35 cellular contexts compared by ENCODE assay signal in genomic region chr6:110935171-110935570, GRCh38.
"Had no signal": no experiment of that assay in that cellular context is flagged by ENCODE, and none has a peak within 500 bp of the region (broad histone marks: within the 10 kb centered on the region; RNA-seq: fewer than 3 reads in every experiment).

No MANE protein-coding gene starts in this region.

- DNase-seq: Kasumi-1, MG63, MM.1S, MV-4-11, NCI-H1048, NCI-H1092, NCI-H1092 treated with DMSO at 0.1 percent for 48 hours, NCI-H1105, NCI-H1105 treated with DMSO at 0.1 percent for 48 hours, NCI-H1417, NCI-H1417 treated with DMSO at 0.1 percent for 48 hours, NCI-H1436, NCI-H1436 treated with DMSO at 0.1 percent for 48 hours, NCI-H146, NCI-H1694, NCI-H1694 treated with DMSO at 0.1 percent for 48 hours, NCI-H187, NCI-H187 treated with DMSO at 0.1 percent for 48 hours, NCI-H1930, NCI-H2029, NCI-H2029 treated with DMSO at 0.1 percent for 48 hours, NCI-H2081, NCI-H2081 treated with DMSO at 0.1 percent for 48 hours, NCI-H2107, NCI-H2171, NCI-H2171 treated with DMSO at 0.1 percent for 48 hours, NCI-H2227 treated with DMSO at 0.1 percent for 48 hours, NCI-H226, NCI-H345, NCI-H446, NCI-H446 treated with DMSO at 0.1 percent for 48 hours, NCI-H510A, NCI-H510A treated with DMSO at 0.1 percent for 48 hours, NCI-H524, NCI-H524 treated with DMSO at 0.1 percent for 48 hours had no signal

- H3K4me3 ChIP-seq: MG63 had no signal

- H3K9me3 ChIP-seq: MG63 had no signal

- H3K27me3 ChIP-seq: MG63 had no signal

- H3K36me3 ChIP-seq: MG63 had no signal
